In genomic region chr12:46550266-46550879, GRCh38 we compare ENCODE assay signal across 1 cellular context.
TF ChIP-seq lines count a peak whose summit lies in the region.

No MANE protein-coding gene starts in this region.

TF ChIP-seq in K562, 482 proteins besides CTCF, POLR2A, EP300 and RAD21 (continues in another document):
- TF ChIP-seq GABPB1 (CRISPR knock-in tag; IDR thresholded peaks at IDR 0.05) = 0 out of 2 replicates have a peak, but pooled peaks have one; percentile 25
- TF ChIP-seq TAF9B (IDR thresholded peaks at IDR 0.05; ENCODE audit: partially characterized antibody) = peak; percentile 2
- TF ChIP-seq PURB (CRISPR knock-in tag; IDR thresholded peaks at IDR 0.05; ENCODE audit: low read depth) = no peak
- TF ChIP-seq CREB3L1 (IDR thresholded peaks at IDR 0.05; ENCODE audit: borderline replicate concordance, low read depth) = no peak
- no peak for TF ChIP-seq NR0B1 (IDR thresholded peaks at IDR 0.05; ENCODE audit: partially characterized antibody)
- TF ChIP-seq FOXM1 (IDR thresholded peaks at IDR 0.05; ENCODE audit: low read depth) = no peak
- no peak for TF ChIP-seq FOXM1 (CRISPR knock-in tag; IDR thresholded peaks at IDR 0.05; ENCODE audit: low read depth)
- no peak for TF ChIP-seq PRPF4 (IDR thresholded peaks at IDR 0.05; ENCODE audit: insufficient read depth, low read depth, low read length, poor library complexity, severe bottlenecking)
- TF ChIP-seq GTF2A2 (tag; IDR thresholded peaks at IDR 0.05) = peak; percentile 58; the same call in 1 of the 2 replicates
- TF ChIP-seq, protein P1, sequence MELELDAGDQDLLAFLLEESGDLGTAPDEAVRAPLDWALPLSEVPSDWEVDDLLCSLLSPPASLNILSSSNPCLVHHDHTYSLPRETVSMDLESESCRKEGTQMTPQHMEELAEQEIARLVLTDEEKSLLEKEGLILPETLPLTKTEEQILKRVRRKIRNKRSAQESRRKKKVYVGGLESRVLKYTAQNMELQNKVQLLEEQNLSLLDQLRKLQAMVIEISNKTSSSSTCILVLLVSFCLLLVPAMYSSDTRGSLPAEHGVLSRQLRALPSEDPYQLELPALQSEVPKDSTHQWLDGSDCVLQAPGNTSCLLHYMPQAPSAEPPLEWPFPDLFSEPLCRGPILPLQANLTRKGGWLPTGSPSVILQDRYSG (tag; conservative IDR thresholded peaks at IDR 0.05; ENCODE audit: low read depth) = 0 out of 2 replicates have a peak, but pooled peaks have one; percentile 18
- TF ChIP-seq SREBF2 (CRISPR knock-in tag; IDR thresholded peaks at IDR 0.05) = no peak
- TF ChIP-seq SOX6 (IDR thresholded peaks at IDR 0.05) = no peak
- no peak for TF ChIP-seq SNIP1 (IDR thresholded peaks at IDR 0.05; ENCODE audit: low read depth)
- peak; percentile 54; the same call in 1 of the 2 replicates for TF ChIP-seq DDX20 (tag; IDR thresholded peaks at IDR 0.05; ENCODE audit: low read depth)
- TF ChIP-seq, protein P2, sequence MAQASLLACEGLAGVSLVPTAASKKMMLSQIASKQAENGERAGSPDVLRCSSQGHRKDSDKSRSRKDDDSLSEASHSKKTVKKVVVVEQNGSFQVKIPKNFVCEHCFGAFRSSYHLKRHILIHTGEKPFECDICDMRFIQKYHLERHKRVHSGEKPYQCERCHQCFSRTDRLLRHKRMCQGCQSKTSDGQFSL (CRISPR knock-in tag; IDR thresholded peaks at IDR 0.05) = no peak
- TF ChIP-seq, protein P2 (tag; IDR thresholded peaks at IDR 0.05) = peak in 1 of 2 experiments; percentile 79; a peak in 2 of 4 replicates
- TF ChIP-seq MAZ (CRISPR knock-in tag; conservative IDR thresholded peaks at IDR 0.05 in 1 of 2, IDR thresholded peaks at IDR 0.05 in 1 of 2) = peak in 1 of 2 experiments; percentile 31; a peak in 1 of 4 replicates
- peak; percentile 8; the same call in 1 of the 2 replicates for TF ChIP-seq TAF7 (tag; IDR thresholded peaks at IDR 0.05)
- TF ChIP-seq GATAD2A (IDR thresholded peaks at IDR 0.05) = no peak
- 0 out of 2 replicates have a peak, but pooled peaks have one; percentile 17 for TF ChIP-seq HDAC8 (tag; IDR thresholded peaks at IDR 0.05)
- TF ChIP-seq NFRKB (IDR thresholded peaks at IDR 0.05; ENCODE audit: low read depth) = peak; percentile 69
- TF ChIP-seq, protein P3, sequence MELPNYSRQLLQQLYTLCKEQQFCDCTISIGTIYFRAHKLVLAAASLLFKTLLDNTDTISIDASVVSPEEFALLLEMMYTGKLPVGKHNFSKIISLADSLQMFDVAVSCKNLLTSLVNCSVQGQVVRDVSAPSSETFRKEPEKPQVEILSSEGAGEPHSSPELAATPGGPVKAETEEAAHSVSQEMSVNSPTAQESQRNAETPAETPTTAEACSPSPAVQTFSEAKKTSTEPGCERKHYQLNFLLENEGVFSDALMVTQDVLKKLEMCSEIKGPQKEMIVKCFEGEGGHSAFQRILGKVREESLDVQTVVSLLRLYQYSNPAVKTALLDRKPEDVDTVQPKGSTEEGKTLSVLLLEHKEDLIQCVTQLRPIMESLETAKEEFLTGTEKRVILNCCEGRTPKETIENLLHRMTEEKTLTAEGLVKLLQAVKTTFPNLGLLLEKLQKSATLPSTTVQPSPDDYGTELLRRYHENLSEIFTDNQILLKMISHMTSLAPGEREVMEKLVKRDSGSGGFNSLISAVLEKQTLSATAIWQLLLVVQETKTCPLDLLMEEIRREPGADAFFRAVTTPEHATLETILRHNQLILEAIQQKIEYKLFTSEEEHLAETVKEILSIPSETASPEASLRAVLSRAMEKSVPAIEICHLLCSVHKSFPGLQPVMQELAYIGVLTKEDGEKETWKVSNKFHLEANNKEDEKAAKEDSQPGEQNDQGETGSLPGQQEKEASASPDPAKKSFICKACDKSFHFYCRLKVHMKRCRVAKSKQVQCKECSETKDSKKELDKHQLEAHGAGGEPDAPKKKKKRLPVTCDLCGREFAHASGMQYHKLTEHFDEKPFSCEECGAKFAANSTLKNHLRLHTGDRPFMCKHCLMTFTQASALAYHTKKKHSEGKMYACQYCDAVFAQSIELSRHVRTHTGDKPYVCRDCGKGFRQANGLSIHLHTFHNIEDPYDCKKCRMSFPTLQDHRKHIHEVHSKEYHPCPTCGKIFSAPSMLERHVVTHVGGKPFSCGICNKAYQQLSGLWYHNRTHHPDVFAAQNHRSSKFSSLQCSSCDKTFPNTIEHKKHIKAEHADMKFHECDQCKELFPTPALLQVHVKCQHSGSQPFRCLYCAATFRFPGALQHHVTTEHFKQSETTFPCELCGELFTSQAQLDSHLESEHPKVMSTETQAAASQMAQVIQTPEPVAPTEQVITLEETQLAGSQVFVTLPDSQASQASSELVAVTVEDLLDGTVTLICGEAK (IDR thresholded peaks at IDR 0.05) = no peak
- TF ChIP-seq, protein P3 (CRISPR knock-in tag; IDR thresholded peaks at IDR 0.05) = no peak
- TF ChIP-seq ZNF584 (CRISPR knock-in tag; IDR thresholded peaks at IDR 0.05; ENCODE audit: low read depth) = peak; percentile 18
- peak; percentile 78 for TF ChIP-seq DMBX1 (CRISPR knock-in tag; IDR thresholded peaks at IDR 0.05; ENCODE audit: borderline replicate concordance)
- TF ChIP-seq MECOM (CRISPR knock-in tag; IDR thresholded peaks at IDR 0.05) = peak; percentile 73
- peak; percentile 57; the same call in 1 of the 2 replicates for TF ChIP-seq ZNF589 (CRISPR knock-in tag; IDR thresholded peaks at IDR 0.05; ENCODE audit: low read depth)
- TF ChIP-seq TSHZ1 (CRISPR knock-in tag; IDR thresholded peaks at IDR 0.05) = 0 out of 2 replicates have a peak, but pooled peaks have one; percentile 22
- 0 out of 2 replicates have a peak, but pooled peaks have one; percentile 31 for TF ChIP-seq GABPB2 (CRISPR knock-in tag; conservative IDR thresholded peaks at IDR 0.05)
- TF ChIP-seq ZNF395 (CRISPR knock-in tag; IDR thresholded peaks at IDR 0.05) = peak; percentile 17; the same call in 1 of the 2 replicates
- TF ChIP-seq KLF13 (tag; IDR thresholded peaks at IDR 0.05; ENCODE audit: borderline replicate concordance, low read depth) = no peak
- TF ChIP-seq ZFP91 (CRISPR knock-in tag; IDR thresholded peaks at IDR 0.05) = no peak
- no peak for TF ChIP-seq ZNF324 (CRISPR knock-in tag; IDR thresholded peaks at IDR 0.05)
- no peak for TF ChIP-seq ZNF444 (CRISPR knock-in tag; IDR thresholded peaks at IDR 0.05)
- 0 out of 2 replicates have a peak, but pooled peaks have one; percentile 61 for TF ChIP-seq RHOXF2B (CRISPR knock-in tag; conservative IDR thresholded peaks at IDR 0.05)
- TF ChIP-seq POLR2AphosphoS5 (IDR thresholded peaks at IDR 0.05; ENCODE audit: control insufficient read depth, insufficient read depth, low read depth, low read length) = no peak
- TF ChIP-seq CHD1 (IDR thresholded peaks at IDR 0.05; ENCODE audit: low read length) = no peak
- no peak for TF ChIP-seq CBX1 (IDR thresholded peaks at IDR 0.05; ENCODE audit: low read depth)
- TF ChIP-seq SMAD4 (CRISPR knock-in tag; conservative IDR thresholded peaks at IDR 0.05) = 0 out of 2 replicates have a peak, but pooled peaks have one; percentile 22
- no peak for TF ChIP-seq DIDO1 (tag; IDR thresholded peaks at IDR 0.05; ENCODE audit: low read depth)
- no peak for TF ChIP-seq HMG20B (CRISPR knock-in tag; IDR thresholded peaks at IDR 0.05)
- TF ChIP-seq SIN3B (IDR thresholded peaks at IDR 0.05; ENCODE audit: low read depth) = no peak
- no peak for TF ChIP-seq TEAD1 (CRISPR knock-in tag; IDR thresholded peaks at IDR 0.05)
- TF ChIP-seq ZNF41 (CRISPR knock-in tag; conservative IDR thresholded peaks at IDR 0.05) = 0 out of 2 replicates have a peak, but pooled peaks have one; percentile 35
- TF ChIP-seq KLF6 (CRISPR knock-in tag; IDR thresholded peaks at IDR 0.05; ENCODE audit: borderline replicate concordance) = peak; percentile 39; the same call in 1 of the 2 replicates
